In the genomic region with DNA sequence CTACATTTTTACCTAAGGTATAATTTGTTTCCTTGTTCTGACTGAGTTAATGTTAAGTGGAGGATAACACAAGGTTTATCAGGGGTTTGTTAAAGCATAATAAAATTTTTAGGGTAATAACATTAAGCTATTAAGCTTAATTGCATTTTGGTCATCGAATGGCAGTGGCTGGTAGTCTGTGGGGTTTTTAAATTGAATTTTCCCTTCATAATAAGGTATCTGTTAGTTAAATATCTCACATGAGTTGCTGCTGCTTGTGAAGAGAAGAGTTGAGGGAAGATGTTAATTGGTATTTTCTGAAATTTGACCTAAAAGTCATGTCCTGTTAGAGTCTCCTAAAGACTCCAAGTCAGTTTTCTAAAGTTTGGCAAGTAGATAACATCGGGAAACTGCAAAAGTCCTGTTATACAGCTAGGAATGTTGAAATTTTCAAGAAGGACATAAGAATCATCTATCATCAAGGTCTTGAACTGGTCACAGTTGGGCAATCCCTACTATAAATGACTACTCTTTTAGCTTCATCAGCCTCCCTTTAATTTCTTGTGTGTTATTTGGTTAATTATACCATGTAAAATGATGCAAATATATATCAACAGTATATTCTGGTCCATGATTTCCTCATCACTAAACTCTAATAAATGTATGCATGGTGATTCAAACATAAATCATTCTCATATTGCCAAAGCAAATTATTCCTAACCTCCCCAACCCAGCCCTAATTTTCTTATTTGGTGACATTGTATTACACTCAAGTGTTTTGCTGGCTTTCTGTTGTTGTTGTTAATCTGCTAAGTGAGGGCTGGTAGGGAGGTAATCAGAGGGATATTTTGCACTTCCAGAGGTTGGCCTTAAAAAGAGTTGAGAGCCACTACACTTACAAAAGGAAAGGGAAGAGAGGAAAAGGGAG, we compare ENCODE assay signal across 17 cellular contexts.
A peak's percentile ranks its signal among the peaks of the same experiment; 100 is the strongest.
DNase-seq lines count a peak whose midpoint lies in the region; FAIRE-seq and TF ChIP-seq lines count a peak whose summit lies in the region.
"Had no signal": no experiment of that assay in that cellular context is flagged by ENCODE, and none has a peak within 500 bp of the region (broad histone marks: within the 10 kb centered on the region; RNA-seq: fewer than 3 reads in every experiment).

No MANE protein-coding gene starts in this region.

- no peak overlapping the region for H3K9ac ChIP-seq in mesenchymal stem cell (ENCODE audit: low read length)

- H3K4ac ChIP-seq in mesenchymal stem cell (ENCODE audit: low read depth in 1 of 2, low read length in 2 of 2) = no peak overlapping the region

- no peak overlapping the region for H3K18ac ChIP-seq in mesenchymal stem cell (ENCODE audit: low read depth in 1 of 2, low read length in 2 of 2)

- H3K14ac ChIP-seq in mesenchymal stem cell (ENCODE audit: low read length in 2 of 2) = no peak overlapping the region

- 41 to 61% (median 54%) methylated on average over 2 of the region's 2 CpGs for WGBS in adrenal gland, 4 donors
- WGBS in mesenchymal stem cell = 83% methylated on average over 1 of the region's 2 CpGs

- FAIRE-seq in GM18507 (lab: Jason Lieb, UNC) = peak; percentile 49
- FAIRE-seq: G401.6, GM12878 had no signal

- no peak for DNase-seq in GM18507 (ENCODE audit: extremely low spot score, insufficient read length, low read depth)
- peak; percentile 3 for DNase-seq in HS-5 (ENCODE audit: low read depth)
- no peak for DNase-seq in adrenal gland
- peak; percentile 9 for DNase-seq in mesenchymal stem cell
- DNase-seq in HuH-7.5 (ENCODE audit: low spot score) = no peak
- no peak for DNase-seq in UCSD-AML1 (lab: John Stamatoyannopoulos, UW; ENCODE audit: unreplicated experiment)
- no peak for DNase-seq in osteoblast (ENCODE audit: insufficient read length, low spot score, missing footprints)
- DNase-seq: CD8-positive, alpha-beta memory T cell; DND-41; GOT3; IMR-90; NCI-H1105; NCI-H1694; NCI-H226; NCI-H524 treated with DMSO at 0.1 percent for 48 hours had no signal

- H3K4me3 ChIP-seq in adrenal gland (no peak overlapping the region), mesenchymal stem cell (ENCODE audit: insufficient read depth in 1 of 2, low read depth in 1 of 2, low read length in 2 of 2) (no peak overlapping the region), osteoblast (ENCODE audit: insufficient read depth, low read length) (no peak overlapping the region)
- H3K4me3 ChIP-seq: GM12878 had no signal

- H2AK5ac ChIP-seq in mesenchymal stem cell (ENCODE audit: low read length, severe bottlenecking) = no peak overlapping the region

- no peak overlapping the region for H3K23ac ChIP-seq in mesenchymal stem cell (ENCODE audit: low read length in 2 of 2)

- no peak overlapping the region for H2BK12ac ChIP-seq in mesenchymal stem cell (ENCODE audit: low read length in 2 of 2)

- H3K4me1 ChIP-seq in adrenal gland (replicated peaks in 1 of 2) (peaks cover 34 to 73% of the 10 kb centered on the region in 2 donors), mesenchymal stem cell (ENCODE audit: control insufficient read depth, insufficient read depth, low read depth, low read length) (no peaks in the 10 kb centered on the region), osteoblast (ENCODE audit: insufficient read depth, low read length) (no peaks in the 10 kb centered on the region)

- H3K4me2 ChIP-seq in mesenchymal stem cell (ENCODE audit: low read length, poor library complexity, severe bottlenecking) = no peak overlapping the region
- no peak overlapping the region for H3K4me2 ChIP-seq in osteoblast (ENCODE audit: insufficient read depth, low read length)

- H3K9me3 ChIP-seq in adrenal gland (replicated peaks in 1 of 3) (no peaks in the 10 kb centered on the region), mesenchymal stem cell (ENCODE audit: control insufficient read depth, low read length) (no peaks in the 10 kb centered on the region), osteoblast (ENCODE audit: low read depth, low read length) (no peaks in the 10 kb centered on the region)

- H4K8ac ChIP-seq in mesenchymal stem cell (ENCODE audit: low read length) = no peak overlapping the region

- H3K79me2 ChIP-seq in osteoblast (ENCODE audit: insufficient read depth, low read length) = peaks cover 20% of the 10 kb centered on the region

- intact Hi-C loops in adrenal gland (cut with DNase I) = no loop called here

- H2BK120ac ChIP-seq in mesenchymal stem cell (ENCODE audit: low read depth, low read length) = no peak overlapping the region

- no peak overlapping the region for H2BK15ac ChIP-seq in mesenchymal stem cell (ENCODE audit: low read depth, poor library complexity, severe bottlenecking)

- H3K27me3 ChIP-seq in adrenal gland = no peaks in the 10 kb centered on the region
- H3K27me3 ChIP-seq in mesenchymal stem cell (ENCODE audit: control insufficient read depth in 1 of 2, insufficient read depth in 1 of 2, low read length in 2 of 2) = no peaks in the 10 kb centered on the region
- no peaks in the 10 kb centered on the region for H3K27me3 ChIP-seq in osteoblast (ENCODE audit: insufficient read depth, low read length)

- H4K20me1 ChIP-seq in osteoblast (ENCODE audit: insufficient read depth, low read length) = no peaks in the 10 kb centered on the region

- peaks cover 20% of the 10 kb centered on the region for H3K79me1 ChIP-seq in mesenchymal stem cell (replicated peaks; ENCODE audit: low read length, poor library complexity, severe bottlenecking)

- peak overlapping the region in 4 of 5 donors; percentile 31 to 75 (median 60) for H3K27ac ChIP-seq in adrenal gland
- no peak overlapping the region for H3K27ac ChIP-seq in mesenchymal stem cell (ENCODE audit: low read length, poor library complexity, severe bottlenecking)
- no peak overlapping the region for H3K27ac ChIP-seq in osteoblast (ENCODE audit: low read depth, low read length)

- no peak for TF ChIP-seq CTCF in adrenal gland (IDR thresholded peaks at IDR 0.05)
- TF ChIP-seq CTCF in osteoblast (IDR thresholded peaks at IDR 0.05; ENCODE audit: extremely low read depth, low read depth, low read length) = no peak

- no peak overlapping the region for H2AFZ ChIP-seq in mesenchymal stem cell (ENCODE audit: low read depth, low read length)
- H2AFZ ChIP-seq in osteoblast (ENCODE audit: low read length) = no peak overlapping the region

- no peak for TF ChIP-seq POLR2A in adrenal gland (IDR thresholded peaks at IDR 0.05)

- H3K36me3 ChIP-seq in adrenal gland (replicated peaks in 1 of 2) (no peaks in the 10 kb centered on the region), mesenchymal stem cell (ENCODE audit: control insufficient read depth in 1 of 2, insufficient read depth in 2 of 2, low read depth in 1 of 2, low read length in 2 of 2) (no peaks in the 10 kb centered on the region), osteoblast (ENCODE audit: insufficient read depth, low read length) (no peaks in the 10 kb centered on the region)

- H2BK5ac ChIP-seq in mesenchymal stem cell (ENCODE audit: low read depth, low read length, poor library complexity, severe bottlenecking) = no peak overlapping the region

- no peak overlapping the region for H4K91ac ChIP-seq in mesenchymal stem cell (ENCODE audit: low read length)

Comparison
In these comparisons a context has a peak if more than half of its experiments do, and no peak if none do; other contexts are left out.
1. DNase-seq: peak in HS-5 (single experiment) and mesenchymal stem cell (single experiment); none in GM18507 (single experiment), adrenal gland (0 of 7), HuH-7.5 (single experiment), UCSD-AML1 (single experiment) and osteoblast (single experiment).
2. H3K27ac ChIP-seq: peak in adrenal gland (4 of 5); none in mesenchymal stem cell (single experiment) and osteoblast (single experiment).